Comparison of ENCODE assay signal across 9 cellular contexts in the genomic region with DNA sequence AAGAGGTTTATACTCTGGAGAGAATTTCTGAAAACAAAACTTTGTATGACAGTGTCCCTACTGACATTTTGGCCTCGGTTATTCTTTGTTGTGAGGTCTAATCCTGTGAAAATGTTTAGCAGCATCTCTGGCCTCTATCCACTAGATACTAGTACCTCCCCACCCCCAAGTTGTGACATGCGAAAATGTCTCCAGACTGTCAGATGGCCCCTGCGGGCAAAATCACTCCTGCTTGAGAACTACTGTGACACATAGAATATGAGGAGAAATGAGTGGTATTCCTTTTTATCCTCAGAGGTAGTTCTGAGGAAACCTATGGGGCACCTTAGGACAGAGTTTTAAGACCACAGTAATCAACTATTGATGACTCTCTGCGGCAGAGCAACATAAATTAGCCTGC.
"Had no signal": no experiment of that assay in that cellular context is flagged by ENCODE, and none has a peak within 500 bp of the region (broad histone marks: within the 10 kb centered on the region; RNA-seq: fewer than 3 reads in every experiment).

No MANE protein-coding gene starts in this region.

- H3K4me3 Mint-ChIP-seq: GM23338, H9, HFFc6 had no signal

- H3K27ac ChIP-seq: GM23248 had no signal

- H3K36me3 ChIP-seq: HAP-1 had no signal

- ATAC-seq: GM23338, HCT116 had no signal

- H3K4me1 Mint-ChIP-seq: GM23338, H9 had no signal

- H3K9me3 Mint-ChIP-seq: GM23338, H9, HFFc6 had no signal

- H3K9me3 ChIP-seq: HAP-1 had no signal

- H3K27ac Mint-ChIP-seq: GM23338, H9, HFFc6 had no signal

- H3K4me2 ChIP-seq: GM23338 had no signal

- H3K9ac ChIP-seq: GM23248 had no signal

- H3K4me3 ChIP-seq: GM23248, GM23338, HAP-1 had no signal

- H2AFZ ChIP-seq: GM23248, GM23338 had no signal

- DNase-seq: GM23248, GOT3, H7, H9, HCEC 1CT, HFFc6 had no signal
